ENCODE assay signal across 14 cellular contexts in genomic region chr3:28053759-28054158, GRCh38.
A peak's percentile ranks its signal among the peaks of the same experiment; 100 is the strongest.
DNase-seq lines count a peak whose midpoint lies in the region; ATAC-seq, FAIRE-seq and TF ChIP-seq lines count a peak whose summit lies in the region.
"Had no signal": no experiment of that assay in that cellular context is flagged by ENCODE, and none has a peak within 500 bp of the region (broad histone marks: within the 10 kb centered on the region; RNA-seq: fewer than 3 reads in every experiment).

No MANE protein-coding gene starts in this region.

- H3K79me2 ChIP-seq in HepG2 (ENCODE audit: insufficient read depth, low read length): no peaks in the 10 kb centered on the region

- TF ChIP-seq CTCF in HepG2 (CRISPR knock-in tag; IDR thresholded peaks at IDR 0.05) (no peak), GM13976 (IDR thresholded peaks at IDR 0.05; ENCODE audit: borderline replicate concordance, control extremely low read depth, extremely low read depth, insufficient read depth, missing control alignments) (no peak)

- POLR2A ChIA-PET in HepG2 (lab: Yijun Ruan, JAX): no interaction called here

- H3K4me2 ChIP-seq in HepG2 (ENCODE audit: low read depth, low read length): no peak overlapping the region

- no peak for TF ChIP-seq POLR2A in HepG2 (IDR thresholded peaks at IDR 0.05; ENCODE audit: insufficient read depth in 1 of 2, low read depth in 2 of 2, low read length in 2 of 2)

- WGBS in HepG2 (ENCODE audit: low lambda C conversion rate): 3% methylated on average over 1 of the region's 1 CpG

- H3K4me1 ChIP-seq in HepG2 (ENCODE audit: insufficient read depth, low read length): peaks cover 6% of the 10 kb centered on the region

- intact Hi-C loops in HepG2 (cut with micrococcal nuclease; ENCODE audit: unreplicated experiment): no loop called here

- TF ChIP-seq RAD21 in HepG2 (CRISPR knock-in tag; IDR thresholded peaks at IDR 0.05): no peak

- H3K4me3 ChIP-seq in HepG2 (replicated peaks in 1 of 3; ENCODE audit: insufficient read depth in 1 of 3, low read depth in 2 of 3, low read length in 3 of 3): no peak overlapping the region

- no peaks in the 10 kb centered on the region for H3K9me3 ChIP-seq in HepG2 (ENCODE audit: low read length)

- no peaks in the 10 kb centered on the region for H4K20me1 ChIP-seq in HepG2 (ENCODE audit: insufficient read depth, low read length)

- no peaks in the 10 kb centered on the region for H3K36me3 ChIP-seq in HepG2 (replicated peaks in 1 of 2; ENCODE audit: control insufficient read depth in 1 of 2, insufficient read depth in 2 of 2, low read length in 2 of 2)

- no peaks in the 10 kb centered on the region for H3K27me3 Mint-ChIP-seq in activated naive CD4-positive, alpha-beta T cell treated with anti-CD3 and anti-CD28 coated beads, Interleukin-2, amount 10 ng/mL, durations not matched to agents 7 days and 5 days

- no peak for ATAC-seq in GM18517 (IDR thresholded peaks at IDR 0.05; ENCODE audit: unreplicated experiment)
- ATAC-seq in HepG2: no peak

- in situ Hi-C loops in HepG2 (cut with HindIII; ENCODE audit: extremely low pct_ligation_motif_present, low pct_unique_long_range_greater_than_20kb): no loop called here
- in situ Hi-C loops in GM13976 (cut with MboI; ENCODE audit: low sequenced_read_pairs, unreplicated experiment): no loop called here

- no TSS peak for BruUV-seq in HepG2 (replicated peaks; lab: Mats Ljungman, UMichigan)

- TF ChIP-seq EP300 in HepG2 (IDR thresholded peaks at IDR 0.05; ENCODE audit: low read depth in 2 of 2, low read length in 2 of 2): no peak
- TF ChIP-seq EP300 in HepG2 (CRISPR knock-in tag; IDR thresholded peaks at IDR 0.05; ENCODE audit: borderline replicate concordance): no peak

- H3K9me3 Mint-ChIP-seq in activated naive CD4-positive, alpha-beta T cell treated with anti-CD3 and anti-CD28 coated beads, Interleukin-2, amount 10 ng/mL, durations not matched to agents 7 days and 5 days: no peaks in the 10 kb centered on the region

- H3K27ac Mint-ChIP-seq in activated naive CD4-positive, alpha-beta T cell treated with anti-CD3 and anti-CD28 coated beads, Interleukin-2, amount 10 ng/mL, durations not matched to agents 7 days and 5 days: no peak overlapping the region
- H3K27ac Mint-ChIP-seq: CD14-positive monocyte had no signal

- H3K4me3 Mint-ChIP-seq in activated naive CD4-positive, alpha-beta T cell treated with anti-CD3 and anti-CD28 coated beads, Interleukin-2, amount 10 ng/mL, durations not matched to agents 7 days and 5 days: no peak overlapping the region
- H3K4me3 Mint-ChIP-seq: CD14-positive monocyte, neural crest cell had no signal

- no peak overlapping the region for H2AFZ ChIP-seq in HepG2 (ENCODE audit: low read length)

- peak; percentile 3 for DNase-seq in activated naive CD4-positive, alpha-beta T cell treated with Interleukin-2 at 50 U/mL for 16 hours
- DNase-seq in activated naive CD4-positive, alpha-beta T cell treated with anti-CD3 and anti-CD28 coated beads, Interleukin-2, amount 10 ng/mL, durations not matched to agents 7 days and 5 days: no peak
- DNase-seq in NCI-H226: peak; percentile 44
- DNase-seq in dedifferentiated amniotic fluid mesenchymal stem cell (ENCODE audit: extremely low spot score): peak; percentile 56
- DNase-seq in stimulated activated CD4-positive, alpha-beta T cell treated with anti-CD3 and anti-CD28 coated beads, Interleukin-4, amount 100 ng/mL, for 48 hours (ENCODE audit: low read depth in 2 of 2): peak; percentile 8 to 28
- no peak for DNase-seq in HepG2 (ENCODE audit: low spot score)
- DNase-seq in GM13976 (ENCODE audit: low spot score): no peak
- DNase-seq: kidney, NCI-H2081 treated with DMSO at 0.1 percent for 48 hours, RPMI8226 had no signal

- no peaks in the 10 kb centered on the region for H3K27me3 ChIP-seq in HepG2 (ENCODE audit: control insufficient read depth in 1 of 2, insufficient read depth in 2 of 2, low read length in 2 of 2)

- H3K27ac ChIP-seq in HepG2 (ENCODE audit: extremely low read length, insufficient read depth, low read length): no peak overlapping the region
- H3K27ac ChIP-seq: VCaP had no signal

- no peak overlapping the region for H3K9ac ChIP-seq in HepG2 (ENCODE audit: insufficient read depth, low read depth, low read length)

- no peaks in the 10 kb centered on the region for H3K36me3 Mint-ChIP-seq in activated naive CD4-positive, alpha-beta T cell treated with anti-CD3 and anti-CD28 coated beads, Interleukin-2, amount 10 ng/mL, durations not matched to agents 7 days and 5 days
- H3K36me3 Mint-ChIP-seq: CD14-positive monocyte had no signal

- no peak for FAIRE-seq in HepG2 (lab: Jason Lieb, UNC)
- FAIRE-seq: kidney had no signal

- no peaks in the 10 kb centered on the region for H3K4me1 Mint-ChIP-seq in activated naive CD4-positive, alpha-beta T cell treated with anti-CD3 and anti-CD28 coated beads, Interleukin-2, amount 10 ng/mL, durations not matched to agents 7 days and 5 days
- H3K4me1 Mint-ChIP-seq: CD14-positive monocyte had no signal

- CTCF ChIA-PET in activated naive CD4-positive, alpha-beta T cell treated with anti-CD3 and anti-CD28 coated beads, Interleukin-2, amount 10 ng/mL, durations not matched to agents 7 days and 5 days (lab: Charles Lee): no interaction called here
- CTCF ChIA-PET in HepG2 (lab: Yijun Ruan, JAX; ENCODE audit: low intra/inter-chr PET ratio, low total read pairs): no interaction called here

TF ChIP-seq in HepG2, 621 proteins besides CTCF, POLR2A, EP300 and RAD21:
- TF ChIP-seq ZNF280B (CRISPR knock-in tag; IDR thresholded peaks at IDR 0.05; ENCODE audit: borderline replicate concordance) (no peak), ZNF17 (CRISPR knock-in tag; IDR thresholded peaks at IDR 0.05) (no peak), ZNF354B (CRISPR knock-in tag; IDR thresholded peaks at IDR 0.05) (no peak)
TF ChIP-seq in HepG2: peak in this region for 0.

Comparison
In these comparisons a context has a peak if more than half of its experiments do, and no peak if none do; other contexts are left out.
1. DNase-seq: peak in activated naive CD4-positive, alpha-beta T cell treated with Interleukin-2 at 50 U/mL for 16 hours (single experiment), NCI-H226 (single experiment), dedifferentiated amniotic fluid mesenchymal stem cell (single experiment) and stimulated activated CD4-positive, alpha-beta T cell treated with anti-CD3 and anti-CD28 coated beads, Interleukin-4, amount 100 ng/mL, for 48 hours (2 of 2); none in activated naive CD4-positive, alpha-beta T cell treated with anti-CD3 and anti-CD28 coated beads, Interleukin-2, amount 10 ng/mL, durations not matched to agents 7 days and 5 days (single experiment), HepG2 (single experiment) and GM13976 (single experiment).